1 cellular context compared by ENCODE assay signal in the genomic region with DNA sequence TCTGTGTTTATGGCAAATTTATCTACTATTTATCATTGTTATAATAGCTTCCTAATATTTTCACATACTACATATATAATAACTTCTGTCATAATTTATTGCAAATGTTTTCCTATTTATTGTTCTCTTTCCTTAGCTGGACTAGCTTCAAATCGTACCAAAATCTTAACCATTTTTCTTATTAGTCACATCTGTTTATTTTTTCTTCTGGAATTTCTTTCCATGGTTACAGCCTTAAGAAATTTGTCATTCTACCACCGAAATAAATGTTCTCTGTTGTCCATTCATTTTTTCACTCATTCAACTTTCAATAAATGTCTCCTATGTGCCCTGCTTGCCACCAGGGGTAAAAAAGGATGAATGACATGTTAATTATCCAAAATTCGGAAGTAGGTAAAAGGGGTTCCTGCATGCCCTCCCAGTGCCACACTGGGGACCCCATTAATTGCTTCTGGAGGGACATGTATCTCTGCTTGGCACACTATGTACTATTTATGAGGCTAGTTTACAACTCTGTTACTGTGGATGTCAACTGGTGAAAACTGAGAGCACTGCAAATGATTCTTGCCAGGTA.
TF ChIP-seq lines count a peak whose summit lies in the region.

No MANE protein-coding gene starts in this region.

TF ChIP-seq in H1, 55 proteins besides CTCF, POLR2A, EP300 and RAD21 (continued from another document):
- TF ChIP-seq, protein P1, sequence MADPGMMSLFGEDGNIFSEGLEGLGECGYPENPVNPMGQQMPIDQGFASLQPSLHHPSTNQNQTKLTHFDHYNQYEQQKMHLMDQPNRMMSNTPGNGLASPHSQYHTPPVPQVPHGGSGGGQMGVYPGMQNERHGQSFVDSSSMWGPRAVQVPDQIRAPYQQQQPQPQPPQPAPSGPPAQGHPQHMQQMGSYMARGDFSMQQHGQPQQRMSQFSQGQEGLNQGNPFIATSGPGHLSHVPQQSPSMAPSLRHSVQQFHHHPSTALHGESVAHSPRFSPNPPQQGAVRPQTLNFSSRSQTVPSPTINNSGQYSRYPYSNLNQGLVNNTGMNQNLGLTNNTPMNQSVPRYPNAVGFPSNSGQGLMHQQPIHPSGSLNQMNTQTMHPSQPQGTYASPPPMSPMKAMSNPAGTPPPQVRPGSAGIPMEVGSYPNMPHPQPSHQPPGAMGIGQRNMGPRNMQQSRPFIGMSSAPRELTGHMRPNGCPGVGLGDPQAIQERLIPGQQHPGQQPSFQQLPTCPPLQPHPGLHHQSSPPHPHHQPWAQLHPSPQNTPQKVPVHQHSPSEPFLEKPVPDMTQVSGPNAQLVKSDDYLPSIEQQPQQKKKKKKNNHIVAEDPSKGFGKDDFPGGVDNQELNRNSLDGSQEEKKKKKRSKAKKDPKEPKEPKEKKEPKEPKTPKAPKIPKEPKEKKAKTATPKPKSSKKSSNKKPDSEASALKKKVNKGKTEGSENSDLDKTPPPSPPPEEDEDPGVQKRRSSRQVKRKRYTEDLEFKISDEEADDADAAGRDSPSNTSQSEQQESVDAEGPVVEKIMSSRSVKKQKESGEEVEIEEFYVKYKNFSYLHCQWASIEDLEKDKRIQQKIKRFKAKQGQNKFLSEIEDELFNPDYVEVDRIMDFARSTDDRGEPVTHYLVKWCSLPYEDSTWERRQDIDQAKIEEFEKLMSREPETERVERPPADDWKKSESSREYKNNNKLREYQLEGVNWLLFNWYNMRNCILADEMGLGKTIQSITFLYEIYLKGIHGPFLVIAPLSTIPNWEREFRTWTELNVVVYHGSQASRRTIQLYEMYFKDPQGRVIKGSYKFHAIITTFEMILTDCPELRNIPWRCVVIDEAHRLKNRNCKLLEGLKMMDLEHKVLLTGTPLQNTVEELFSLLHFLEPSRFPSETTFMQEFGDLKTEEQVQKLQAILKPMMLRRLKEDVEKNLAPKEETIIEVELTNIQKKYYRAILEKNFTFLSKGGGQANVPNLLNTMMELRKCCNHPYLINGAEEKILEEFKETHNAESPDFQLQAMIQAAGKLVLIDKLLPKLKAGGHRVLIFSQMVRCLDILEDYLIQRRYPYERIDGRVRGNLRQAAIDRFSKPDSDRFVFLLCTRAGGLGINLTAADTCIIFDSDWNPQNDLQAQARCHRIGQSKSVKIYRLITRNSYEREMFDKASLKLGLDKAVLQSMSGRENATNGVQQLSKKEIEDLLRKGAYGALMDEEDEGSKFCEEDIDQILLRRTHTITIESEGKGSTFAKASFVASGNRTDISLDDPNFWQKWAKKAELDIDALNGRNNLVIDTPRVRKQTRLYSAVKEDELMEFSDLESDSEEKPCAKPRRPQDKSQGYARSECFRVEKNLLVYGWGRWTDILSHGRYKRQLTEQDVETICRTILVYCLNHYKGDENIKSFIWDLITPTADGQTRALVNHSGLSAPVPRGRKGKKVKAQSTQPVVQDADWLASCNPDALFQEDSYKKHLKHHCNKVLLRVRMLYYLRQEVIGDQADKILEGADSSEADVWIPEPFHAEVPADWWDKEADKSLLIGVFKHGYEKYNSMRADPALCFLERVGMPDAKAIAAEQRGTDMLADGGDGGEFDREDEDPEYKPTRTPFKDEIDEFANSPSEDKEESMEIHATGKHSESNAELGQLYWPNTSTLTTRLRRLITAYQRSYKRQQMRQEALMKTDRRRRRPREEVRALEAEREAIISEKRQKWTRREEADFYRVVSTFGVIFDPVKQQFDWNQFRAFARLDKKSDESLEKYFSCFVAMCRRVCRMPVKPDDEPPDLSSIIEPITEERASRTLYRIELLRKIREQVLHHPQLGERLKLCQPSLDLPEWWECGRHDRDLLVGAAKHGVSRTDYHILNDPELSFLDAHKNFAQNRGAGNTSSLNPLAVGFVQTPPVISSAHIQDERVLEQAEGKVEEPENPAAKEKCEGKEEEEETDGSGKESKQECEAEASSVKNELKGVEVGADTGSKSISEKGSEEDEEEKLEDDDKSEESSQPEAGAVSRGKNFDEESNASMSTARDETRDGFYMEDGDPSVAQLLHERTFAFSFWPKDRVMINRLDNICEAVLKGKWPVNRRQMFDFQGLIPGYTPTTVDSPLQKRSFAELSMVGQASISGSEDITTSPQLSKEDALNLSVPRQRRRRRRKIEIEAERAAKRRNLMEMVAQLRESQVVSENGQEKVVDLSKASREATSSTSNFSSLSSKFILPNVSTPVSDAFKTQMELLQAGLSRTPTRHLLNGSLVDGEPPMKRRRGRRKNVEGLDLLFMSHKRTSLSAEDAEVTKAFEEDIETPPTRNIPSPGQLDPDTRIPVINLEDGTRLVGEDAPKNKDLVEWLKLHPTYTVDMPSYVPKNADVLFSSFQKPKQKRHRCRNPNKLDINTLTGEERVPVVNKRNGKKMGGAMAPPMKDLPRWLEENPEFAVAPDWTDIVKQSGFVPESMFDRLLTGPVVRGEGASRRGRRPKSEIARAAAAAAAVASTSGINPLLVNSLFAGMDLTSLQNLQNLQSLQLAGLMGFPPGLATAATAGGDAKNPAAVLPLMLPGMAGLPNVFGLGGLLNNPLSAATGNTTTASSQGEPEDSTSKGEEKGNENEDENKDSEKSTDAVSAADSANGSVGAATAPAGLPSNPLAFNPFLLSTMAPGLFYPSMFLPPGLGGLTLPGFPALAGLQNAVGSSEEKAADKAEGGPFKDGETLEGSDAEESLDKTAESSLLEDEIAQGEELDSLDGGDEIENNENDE (IDR thresholded peaks at IDR 0.05; ENCODE audit: insufficient replicate concordance, low read length): no peak
- TF ChIP-seq CHD1 (IDR thresholded peaks at IDR 0.05; ENCODE audit: low read depth, low read length) (no peak), KDM4A (IDR thresholded peaks at IDR 0.05; ENCODE audit: low read depth, low read length, severe bottlenecking) (no peak), RBBP5 (IDR thresholded peaks at IDR 0.05; ENCODE audit: borderline replicate concordance, low read depth, low read length) (no peak), ZNF274 (IDR thresholded peaks at IDR 0.05; ENCODE audit: borderline replicate concordance, extremely low read depth, low read length) (no peak), KDM5A (IDR thresholded peaks at IDR 0.05; ENCODE audit: low read length) (no peak), ASH2L (IDR thresholded peaks at IDR 0.05; ENCODE audit: low read length) (no peak), YY1 (IDR thresholded peaks at IDR 0.05; ENCODE audit: low read depth, low read length) (no peak), CBX5 (IDR thresholded peaks at IDR 0.05; ENCODE audit: low read depth, low read length) (no peak), JUN (IDR thresholded peaks at IDR 0.05; ENCODE audit: low read depth, low read length) (no peak), PHF8 (conservative IDR thresholded peaks at IDR 0.05; ENCODE audit: low read depth, low read length) (no peak)
